ENCODE assay signal across 11 cellular contexts in the genomic region with DNA sequence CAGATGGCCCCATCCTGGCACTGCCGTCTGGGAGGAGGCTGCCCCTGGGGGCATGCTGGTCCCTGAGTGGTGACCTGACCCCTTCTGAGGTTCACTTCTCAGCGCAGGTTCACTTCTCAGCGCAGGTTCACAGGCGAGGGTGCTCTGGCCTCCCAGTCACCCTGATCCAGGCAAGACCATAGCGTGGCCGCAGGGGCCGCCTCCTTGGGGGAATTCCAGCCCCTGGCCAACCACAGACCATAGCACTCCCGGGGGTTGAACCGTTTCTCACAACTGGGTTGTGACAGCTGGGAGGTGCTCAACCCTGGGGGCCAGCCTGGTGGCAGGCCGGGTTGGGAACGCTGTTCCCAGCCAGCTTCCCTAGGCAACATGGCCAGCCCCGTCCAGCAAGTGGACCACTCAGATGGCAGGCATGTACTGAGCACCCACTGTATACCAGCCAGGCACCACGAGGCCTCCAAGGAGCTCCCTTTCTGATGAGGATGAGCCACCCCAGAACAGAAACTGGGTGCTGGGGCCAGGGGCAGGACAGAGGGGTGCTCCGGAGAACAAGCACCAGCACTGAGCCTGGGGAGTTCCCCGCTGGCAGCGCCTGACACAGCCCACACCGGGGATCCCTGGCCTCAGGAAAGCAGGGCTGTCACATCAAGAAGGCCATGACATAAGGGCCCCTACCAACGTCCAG. TPM values are rescaled to one million over a fixed set of nuclear protein-coding genes. Genes with fewer than 3 reads are reported as not detected.
DNase-seq lines count a peak whose midpoint lies in the region; ATAC-seq and TF ChIP-seq lines count a peak whose summit lies in the region.
"Had no signal": no experiment of that assay in that cellular context is flagged by ENCODE, and none has a peak within 500 bp of the region (broad histone marks: within the 10 kb centered on the region; RNA-seq: fewer than 3 reads in every experiment).

No MANE protein-coding gene starts in this region.

- no peaks in the 10 kb centered on the region for H3K9me3 ChIP-seq in RWPE2 (ENCODE audit: severe bottlenecking)

- ATAC-seq in GM21447 (IDR thresholded peaks at IDR 0.05; ENCODE audit: unreplicated experiment) (peak; percentile 17), RWPE2 (ENCODE audit: low read depth) (no peak), GM18907 (IDR thresholded peaks at IDR 0.05; ENCODE audit: unreplicated experiment) (no peak)

- H3K4me3 ChIP-seq in RWPE2 (ENCODE audit: severe bottlenecking) = no peak overlapping the region
- H3K4me3 ChIP-seq: SK-N-MC had no signal

- H3K27me3 ChIP-seq in RWPE2 (ENCODE audit: insufficient read depth, poor library complexity, severe bottlenecking) = no peaks in the 10 kb centered on the region

- TF ChIP-seq CTCF in GM13976 (IDR thresholded peaks at IDR 0.05; ENCODE audit: borderline replicate concordance, control extremely low read depth, extremely low read depth, insufficient read depth, missing control alignments) = no peak
- TF ChIP-seq CTCF in RWPE2 (IDR thresholded peaks at IDR 0.05; ENCODE audit: poor library complexity, severe bottlenecking) = no peak

- H3K36me3 ChIP-seq in RWPE2 (ENCODE audit: low read depth) = no peaks in the 10 kb centered on the region

- DNase-seq in GM13976 (ENCODE audit: low spot score) (peak; percentile 78), RWPE2 (ENCODE audit: low spot score) (peak; percentile 73), myocyte (ENCODE audit: low read depth) (peak; percentile 58), DMS53 treated with DMSO at 0.1 percent for 48 hours (lab: John Stamatoyannopoulos, UW; ENCODE audit: unreplicated experiment) (no peak), HPDE6-E6E7 (ENCODE audit: extremely low spot score) (no peak), NCI-H82 (lab: John Stamatoyannopoulos, UW) (no peak)
- DNase-seq: NCI-H2081 had no signal

- H3K27ac ChIP-seq in RWPE2 (ENCODE audit: poor library complexity, severe bottlenecking) = no peak overlapping the region
- H3K27ac ChIP-seq: HL-60, SK-N-MC had no signal

- in situ Hi-C loops in GM13976 (cut with MboI; ENCODE audit: low sequenced_read_pairs, unreplicated experiment) = loop anchor here (10.0 kb wide), 1 partner anchor 876 kb away; no protein-coding TSS in a partner anchor

- H3K4me1 ChIP-seq in RWPE2 (ENCODE audit: insufficient read depth, poor library complexity, severe bottlenecking) = no peaks in the 10 kb centered on the region

RNA-seq across cellular contexts. Expression of gene ZFP36L1, which starts 28.3 kb away (rescaled TPM):
- 194 and 260 TPM in 2 replicates for total RNA-seq in myocyte
- polyA plus RNA-seq in myocyte (2012) = 234 TPM

Comparison
In these comparisons a context has a peak if more than half of its experiments do, and no peak if none do; other contexts are left out.
1. DNase-seq: peak in GM13976 (single experiment), RWPE2 (single experiment) and myocyte (single experiment); none in DMS53 treated with DMSO at 0.1 percent for 48 hours (single experiment), HPDE6-E6E7 (single experiment) and NCI-H82 (single experiment).